In the genomic region with DNA sequence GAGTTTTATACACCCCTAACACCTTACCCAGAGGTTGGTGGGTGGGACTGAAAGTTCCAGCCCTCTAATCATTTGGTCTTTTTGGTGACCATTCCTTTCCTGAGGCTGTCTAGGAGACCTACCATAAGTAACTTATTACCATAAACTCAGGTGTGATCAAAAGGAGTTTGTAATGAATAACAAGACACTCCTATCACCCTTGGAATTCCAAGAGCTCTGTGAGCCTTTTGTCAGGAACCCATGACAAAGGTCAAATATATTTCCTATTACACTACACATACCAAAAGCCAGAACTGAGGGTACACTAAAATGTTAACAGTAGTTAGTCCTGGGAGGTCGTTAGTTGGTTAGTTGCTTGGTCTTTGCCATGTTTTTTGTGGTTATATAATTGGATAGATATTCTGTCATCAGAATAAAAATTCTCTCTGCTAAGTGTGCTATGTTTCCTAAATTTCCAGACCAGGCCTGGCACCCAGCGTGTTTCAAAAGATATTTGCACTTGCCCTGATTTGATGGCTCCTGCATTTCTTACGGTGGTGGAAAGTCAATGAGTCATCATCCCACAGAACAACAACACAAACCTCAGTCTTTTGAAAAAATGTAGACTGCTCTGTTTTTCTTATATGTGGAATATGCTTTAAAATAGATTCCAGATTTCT, we compare ENCODE assay signal across 1 cellular context.
TF ChIP-seq lines count a peak whose summit lies in the region.

No MANE protein-coding gene starts in this region.

TF ChIP-seq in SK-N-SH, 30 proteins besides CTCF, POLR2A, EP300 and RAD21 (continued from another document):
- 0 out of 2 replicates have a peak, but pooled peaks have one; percentile 13 for TF ChIP-seq TEAD4 (IDR thresholded peaks at IDR 0.05; ENCODE audit: borderline replicate concordance, insufficient read depth)
- no peak for TF ChIP-seq SIN3A (IDR thresholded peaks at IDR 0.05; ENCODE audit: borderline replicate concordance, low read depth, low read length)
- TF ChIP-seq TAF1 (IDR thresholded peaks at IDR 0.05; ENCODE audit: borderline replicate concordance, low read depth, low read length), result no peak
- TF ChIP-seq, protein P1, sequence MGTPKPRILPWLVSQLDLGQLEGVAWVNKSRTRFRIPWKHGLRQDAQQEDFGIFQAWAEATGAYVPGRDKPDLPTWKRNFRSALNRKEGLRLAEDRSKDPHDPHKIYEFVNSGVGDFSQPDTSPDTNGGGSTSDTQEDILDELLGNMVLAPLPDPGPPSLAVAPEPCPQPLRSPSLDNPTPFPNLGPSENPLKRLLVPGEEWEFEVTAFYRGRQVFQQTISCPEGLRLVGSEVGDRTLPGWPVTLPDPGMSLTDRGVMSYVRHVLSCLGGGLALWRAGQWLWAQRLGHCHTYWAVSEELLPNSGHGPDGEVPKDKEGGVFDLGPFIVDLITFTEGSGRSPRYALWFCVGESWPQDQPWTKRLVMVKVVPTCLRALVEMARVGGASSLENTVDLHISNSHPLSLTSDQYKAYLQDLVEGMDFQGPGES (IDR thresholded peaks at IDR 0.05; ENCODE audit: low read depth, low read length), result no peak
- peak; percentile 77 for TF ChIP-seq FOXM1 (IDR thresholded peaks at IDR 0.05; ENCODE audit: low read depth)
- TF ChIP-seq, protein P2, sequence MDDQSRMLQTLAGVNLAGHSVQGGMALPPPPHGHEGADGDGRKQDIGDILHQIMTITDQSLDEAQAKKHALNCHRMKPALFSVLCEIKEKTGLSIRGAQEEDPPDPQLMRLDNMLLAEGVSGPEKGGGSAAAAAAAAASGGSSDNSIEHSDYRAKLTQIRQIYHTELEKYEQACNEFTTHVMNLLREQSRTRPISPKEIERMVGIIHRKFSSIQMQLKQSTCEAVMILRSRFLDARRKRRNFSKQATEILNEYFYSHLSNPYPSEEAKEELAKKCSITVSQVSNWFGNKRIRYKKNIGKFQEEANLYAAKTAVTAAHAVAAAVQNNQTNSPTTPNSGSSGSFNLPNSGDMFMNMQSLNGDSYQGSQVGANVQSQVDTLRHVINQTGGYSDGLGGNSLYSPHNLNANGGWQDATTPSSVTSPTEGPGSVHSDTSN (IDR thresholded peaks at IDR 0.05), result peak; percentile 31; the same call in 1 of the 2 replicates
- TF ChIP-seq RFX5 (IDR thresholded peaks at IDR 0.05; ENCODE audit: low read length), result no peak
- TF ChIP-seq YY1 (IDR thresholded peaks at IDR 0.05; ENCODE audit: low read depth), result no peak
- no peak for TF ChIP-seq RCOR1 (IDR thresholded peaks at IDR 0.05; ENCODE audit: low read length)
- peak; percentile 91 for TF ChIP-seq TCF12 (IDR thresholded peaks at IDR 0.05)
- TF ChIP-seq USF1 (IDR thresholded peaks at IDR 0.05; ENCODE audit: borderline replicate concordance, low read depth), result no peak
- no peak for TF ChIP-seq FOXJ3 (CRISPR knock-in tag; IDR thresholded peaks at IDR 0.05)
- no peak for TF ChIP-seq GABPA (IDR thresholded peaks at IDR 0.05; ENCODE audit: low read depth)
- no peak for TF ChIP-seq MXI1 (IDR thresholded peaks at IDR 0.05; ENCODE audit: low read depth, low read length)
- TF ChIP-seq ZBTB33 (IDR thresholded peaks at IDR 0.05; ENCODE audit: borderline replicate concordance, low read depth), result no peak
- peak; percentile 63; the same call in 1 of the 2 replicates for TF ChIP-seq POLR2AphosphoS5 (IDR thresholded peaks at IDR 0.05; ENCODE audit: low read depth, low read length)
- TF ChIP-seq GATA2 (CRISPR knock-in tag; IDR thresholded peaks at IDR 0.05), result no peak
- TF ChIP-seq CHD2 (IDR thresholded peaks at IDR 0.05; ENCODE audit: low read length, partially characterized antibody), result no peak
